Comparison of ENCODE assay signal across 9 cellular contexts in genomic region chr6:142155895-142156757, GRCh38. TPM values are rescaled to one million over a fixed set of nuclear protein-coding genes. Genes with fewer than 3 reads are reported as not detected.
DNase-seq lines count a peak whose midpoint lies in the region; ATAC-seq, FAIRE-seq and TF ChIP-seq lines count a peak whose summit lies in the region.
"Had no signal": no experiment of that assay in that cellular context is flagged by ENCODE, and none has a peak within 500 bp of the region (broad histone marks: within the 10 kb centered on the region; RNA-seq: fewer than 3 reads in every experiment).

No MANE protein-coding gene starts in this region.

- H3K4me1 ChIP-seq in Karpas-422 (ENCODE audit: low read length), result peaks cover 38% of the 10 kb centered on the region
- peaks cover 0 to 18% of the 10 kb centered on the region in 2 donors for H3K4me1 ChIP-seq in ascending aorta
- H3K4me1 ChIP-seq in kidney (ENCODE audit: control insufficient read depth in 1 of 2, insufficient read depth in 1 of 2, low read depth in 1 of 2, low read length in 2 of 2), result peaks cover 0 to 4% of the 10 kb centered on the region in 2 donors

- no peaks in the 10 kb centered on the region for H3K9me2 ChIP-seq in Karpas-422 (replicated peaks; ENCODE audit: insufficient read depth, low read length)

- H3K4me3 ChIP-seq in Karpas-422 (ENCODE audit: low read length) (peak overlapping the region; percentile 44), ascending aorta (peak overlapping the region in 1 of 2 donors; percentile 11), kidney (ENCODE audit: low read length in 2 of 2) (no peak overlapping the region)

- H3K9ac ChIP-seq in Karpas-422 (ENCODE audit: low read length), result peak overlapping the region; percentile 23
- H3K9ac ChIP-seq in kidney (ENCODE audit: low read length in 2 of 2), result no peak overlapping the region

- H2AFZ ChIP-seq in Karpas-422 (ENCODE audit: low read length), result no peak overlapping the region

- H3K27me3 ChIP-seq in Karpas-422 (ENCODE audit: low read length), result no peaks in the 10 kb centered on the region
- no peaks in the 10 kb centered on the region for H3K27me3 ChIP-seq in ascending aorta

- peak overlapping the region; percentile 82 for H3K27ac ChIP-seq in Karpas-422 (ENCODE audit: low read length)
- H3K27ac ChIP-seq in ascending aorta, result no peak overlapping the region
- H3K27ac ChIP-seq in kidney (ENCODE audit: low read depth in 2 of 2, low read length in 2 of 2), result no peak overlapping the region

- TF ChIP-seq CTCF in ascending aorta (IDR thresholded peaks at IDR 0.05) (peak in 2 of 3 experiments; percentile 34 to 47), kidney (IDR thresholded peaks at IDR 0.05; ENCODE audit: borderline replicate concordance, extremely low read depth, insufficient read depth) (no peak)

- H3K36me3 ChIP-seq in Karpas-422 (ENCODE audit: insufficient read depth, low read length) (0 out of 2 replicates have a peak, but pooled peaks cover 3% of the 10 kb centered on the region), ascending aorta (no peaks in the 10 kb centered on the region), kidney (ENCODE audit: control insufficient read depth in 1 of 2, insufficient read depth in 2 of 2, low read length in 2 of 2) (no peaks in the 10 kb centered on the region)

- FAIRE-seq in kidney (lab: Jason Lieb, UNC), result peak; percentile 81
- no peak for FAIRE-seq in urothelium cell line (lab: Jason Lieb, UNC)

- peak overlapping the region; percentile 60 for H3K4me2 ChIP-seq in Karpas-422 (ENCODE audit: low read depth, low read length, poor library complexity, severe bottlenecking)

- peaks cover 97% of the 10 kb centered on the region for H3K79me2 ChIP-seq in Karpas-422 (ENCODE audit: low read length)

- ATAC-seq in GM18867 (IDR thresholded peaks at IDR 0.05; ENCODE audit: unreplicated experiment), result peak; percentile 59

- intact Hi-C loops in ascending aorta (cut with DNase I), result loop anchor here (5.0 kb wide), 1 partner anchor 231 kb away; no protein-coding TSS in a partner anchor
- intact Hi-C loops in kidney (cut with DNase I), result no loop called here
- intact Hi-C loops in posterior cingulate gyrus (cut with DNase I), result no loop called here

- H3K9me3 ChIP-seq in Karpas-422 (ENCODE audit: low read length) (no peaks in the 10 kb centered on the region), ascending aorta (no peaks in the 10 kb centered on the region), kidney (ENCODE audit: control insufficient read depth in 1 of 2, low read length in 2 of 2) (no peaks in the 10 kb centered on the region)

- DNase-seq in AML-193 (lab: John Stamatoyannopoulos, UW) (peak; percentile 54 to 67), Karpas-422 (peak; percentile 77), ascending aorta (ENCODE audit: low spot score in 2 of 2) (no peak), kidney (no peak), urothelium cell line (ENCODE audit: low spot score) (peak; percentile 14), posterior cingulate gyrus (no peak), NCI-H187 treated with DMSO at 0.1 percent for 48 hours (lab: John Stamatoyannopoulos, UW) (no peak)
- DNase-seq: left cardiac atrium had no signal

- peaks cover 3% of the 10 kb centered on the region; the same call in 1 of the 2 replicates for H4K20me1 ChIP-seq in Karpas-422 (ENCODE audit: insufficient read depth, low read depth, low read length)

RNA-seq across cellular contexts. Expression of gene VTA1, which starts 9.1 kb away (rescaled TPM):
- total RNA-seq in Karpas-422 (2014; rRNA removed; shearing (Covaris generic); ENCODE audit: low replicate concordance), result 45.1 and 90.8 TPM in 2 replicates
- total RNA-seq in ascending aorta (21.3 TPM), kidney (37.2 TPM)
- 32.9 TPM for polyA plus RNA-seq in kidney (ENCODE audit: insufficient read depth, low read depth, low replicate concordance)

RNA-seq across cellular contexts. Expression of gene NMBR, which starts 9.2 kb away (rescaled TPM):
- total RNA-seq in Karpas-422 (2014; rRNA removed; shearing (Covaris generic); ENCODE audit: low replicate concordance), result not detected in 2 replicates
- total RNA-seq in ascending aorta (not detected), kidney (not detected)
- polyA plus RNA-seq in kidney (ENCODE audit: insufficient read depth, low read depth, low replicate concordance), result not detected
- total RNA-seq: left cardiac atrium had no signal

RNA-seq across cellular contexts. Expression of gene GJE1, which starts 23.4 kb away (rescaled TPM):
- not detected in 2 replicates for total RNA-seq in Karpas-422 (2014; rRNA removed; shearing (Covaris generic); ENCODE audit: low replicate concordance)
- total RNA-seq in ascending aorta (not detected), kidney (not detected)
- not detected for polyA plus RNA-seq in kidney (ENCODE audit: insufficient read depth, low read depth, low replicate concordance)
- total RNA-seq: left cardiac atrium had no signal

Comparison
In these comparisons a context has a peak if more than half of its experiments do, and no peak if none do; other contexts are left out.
1. DNase-seq: peak in AML-193 (2 of 2), Karpas-422 (single experiment) and urothelium cell line (single experiment); none in ascending aorta (0 of 2), kidney (single experiment), posterior cingulate gyrus (0 of 10) and NCI-H187 treated with DMSO at 0.1 percent for 48 hours (single experiment).